Comparison of ENCODE assay signal across 20 cellular contexts in the genomic region with DNA sequence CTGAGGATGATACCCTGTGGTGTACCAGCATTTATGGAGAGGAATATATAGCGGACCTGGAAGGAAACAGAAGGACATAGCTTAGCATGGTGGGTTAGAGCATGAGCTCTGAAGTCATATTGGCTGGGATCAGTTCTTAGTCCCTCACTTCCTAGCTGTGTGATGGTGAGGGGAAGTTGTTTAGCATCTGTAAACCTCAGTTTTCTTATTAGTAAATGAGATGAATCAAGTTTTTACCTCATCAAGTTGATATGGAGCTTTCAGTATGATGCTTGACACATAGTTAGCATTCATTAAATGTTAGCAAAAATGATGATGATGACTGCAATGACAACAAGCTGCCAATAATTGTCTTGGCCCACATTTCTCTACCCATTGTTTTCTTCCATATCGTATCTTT.
"Had no signal": no experiment of that assay in that cellular context is flagged by ENCODE, and none has a peak within 500 bp of the region (broad histone marks: within the 10 kb centered on the region; RNA-seq: fewer than 3 reads in every experiment).

No MANE protein-coding gene starts in this region.

- H3K27ac ChIP-seq: body of pancreas, sigmoid colon, suprapubic skin, transverse colon, uterus had no signal

- FAIRE-seq: endometrium, keratinocyte had no signal

- H3K27me3 ChIP-seq: body of pancreas, sigmoid colon, suprapubic skin, transverse colon, uterus had no signal

- H3K9me2 ChIP-seq: SK-N-SH had no signal

- H3K4me3 ChIP-seq: body of pancreas, lung, sigmoid colon, suprapubic skin, transverse colon, uterus had no signal

- H3K4me1 ChIP-seq: sigmoid colon, suprapubic skin, transverse colon, uterus had no signal

- H3K9me3 Mint-ChIP-seq: activated CD4-positive, alpha-beta T cell treated with anti-CD3 and anti-CD28 coated beads, Interleukin-2, amount 10 ng/mL, durations not matched to agents 7 days and 5 days; nephron; T-helper 2 cell treated with Interferon-gamma antibody and Interleukin-4, amounts not matched to agents 5 μg/mL and 100 μg/mL, for 36 hours; WTC11 had no signal

- H3K4me2 ChIP-seq: SK-N-SH had no signal

- H3K9ac ChIP-seq: SK-N-SH had no signal

- H3K36me3 ChIP-seq: transverse colon, uterus had no signal

- DNase-seq: activated CD4-positive, alpha-beta T cell treated with anti-CD3 and anti-CD28 coated beads, Interleukin-2, amount 10 ng/mL, durations not matched to agents 7 days and 5 days; activated CD8-positive, alpha-beta memory T cell treated with anti-CD3 and anti-CD28 coated beads for 24 hours; activated gamma-delta T cell treated with Interleukin-2 at 50 U/mL for 16 hours; activated naive CD8-positive, alpha-beta T cell treated with anti-CD3 and anti-CD28 coated beads, Interleukin-2, amount 10 ng/mL, durations not matched to agents 7 days and 5 days; body of pancreas; caudate nucleus; hypothalamus; sigmoid colon; SK-N-SH; stimulated activated CD4-positive, alpha-beta T cell treated with anti-CD3 and anti-CD28 coated beads, Interleukin-4, amount 100 ng/mL, for 24 hours; stimulated activated naive CD4-positive, alpha-beta T cell treated with Interleukin-2 at 50 U/mL for 16 hours; transverse colon; uterus had no signal

- H3K4me1 Mint-ChIP-seq: nephron had no signal

- H3K27me3 Mint-ChIP-seq: activated CD4-positive, alpha-beta T cell treated with anti-CD3 and anti-CD28 coated beads, Interleukin-2, amount 10 ng/mL, durations not matched to agents 7 days and 5 days; activated naive CD8-positive, alpha-beta T cell treated with anti-CD3 and anti-CD28 coated beads, Interleukin-2, amount 10 ng/mL, durations not matched to agents 7 days and 5 days had no signal

- ATAC-seq: body of pancreas, WTC11 had no signal

- H3K27ac Mint-ChIP-seq: activated CD4-positive, alpha-beta T cell treated with anti-CD3 and anti-CD28 coated beads, Interleukin-2, amount 10 ng/mL, durations not matched to agents 7 days and 5 days; activated naive CD8-positive, alpha-beta T cell treated with anti-CD3 and anti-CD28 coated beads, Interleukin-2, amount 10 ng/mL, durations not matched to agents 7 days and 5 days; nephron; T-helper 2 cell treated with Interferon-gamma antibody and Interleukin-4, amounts not matched to agents 5 μg/mL and 100 μg/mL, for 36 hours; WTC11 had no signal

- H3K9me3 ChIP-seq: body of pancreas, sigmoid colon, SK-N-SH, suprapubic skin, uterus had no signal

- H3K36me3 Mint-ChIP-seq: WTC11 had no signal

- H3K4me3 Mint-ChIP-seq: activated CD4-positive, alpha-beta T cell treated with anti-CD3 and anti-CD28 coated beads, Interleukin-2, amount 10 ng/mL, durations not matched to agents 7 days and 5 days; activated naive CD8-positive, alpha-beta T cell treated with anti-CD3 and anti-CD28 coated beads, Interleukin-2, amount 10 ng/mL, durations not matched to agents 7 days and 5 days; nephron; T-helper 2 cell treated with Interferon-gamma antibody and Interleukin-4, amounts not matched to agents 5 μg/mL and 100 μg/mL, for 36 hours; WTC11 had no signal
